In the genomic region with DNA sequence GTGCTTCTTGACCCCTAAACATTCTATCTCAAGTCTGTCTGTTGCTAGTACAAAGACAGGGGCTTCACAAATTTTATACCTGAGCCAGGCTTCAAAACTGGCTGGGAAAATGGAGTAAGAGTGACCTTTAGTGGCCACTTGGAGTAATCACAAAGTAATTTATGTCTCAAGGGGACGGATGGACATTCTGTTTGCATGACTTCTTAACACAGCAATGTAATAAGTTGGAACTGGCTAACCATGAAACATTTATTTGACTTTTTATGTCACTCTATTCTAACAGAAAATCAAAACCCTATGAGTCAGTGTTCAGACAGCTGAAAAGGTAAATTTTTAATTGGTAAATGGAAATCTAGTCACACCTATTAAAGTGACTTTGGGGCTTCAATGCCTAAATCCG, we compare ENCODE assay signal across 8 cellular contexts.
DNase-seq lines count a peak whose midpoint lies in the region; ATAC-seq and TF ChIP-seq lines count a peak whose summit lies in the region.

No MANE protein-coding gene starts in this region.

- no peak overlapping the region for H3K27ac ChIP-seq in PC-3 (ENCODE audit: low read length)
- no peak overlapping the region for H3K27ac ChIP-seq in CD4-positive, alpha-beta memory T cell (ENCODE audit: low read depth, low read length)

- no peaks in the 10 kb centered on the region for H3K9me2 ChIP-seq in PC-3 (replicated peaks; ENCODE audit: low read length)

- H3F3A ChIP-seq in PC-3 (ENCODE audit: low read length, unreplicated experiment) = no peaks in the 10 kb centered on the region

- H3K4me1 ChIP-seq in PC-3 (ENCODE audit: insufficient read depth, low read length) = peaks cover 8% of the 10 kb centered on the region
- no peaks in the 10 kb centered on the region for H3K4me1 ChIP-seq in CD4-positive, alpha-beta memory T cell (ENCODE audit: insufficient read depth, low read length)

- no peak overlapping the region for H3K27ac Mint-ChIP-seq in neural crest cell (ENCODE audit: unreplicated experiment)
- no peak overlapping the region for H3K27ac Mint-ChIP-seq in CD4-positive, alpha-beta memory T cell

- POLR2A ChIA-PET in PC-3 (lab: Charles Lee; ENCODE audit: unreplicated experiment) = no interaction called here
- POLR2A ChIA-PET in CD4-positive, alpha-beta memory T cell (lab: Charles Lee; ENCODE audit: partially characterized antibody) = no interaction called here

- no peaks in the 10 kb centered on the region for H3K79me2 ChIP-seq in PC-3 (ENCODE audit: low read length)

- BruUV-seq in PC-3 (replicated peaks; lab: Mats Ljungman, UMichigan) = no TSS peak

- ATAC-seq in PC-3 (peak; percentile 73), esophagus mucosa (peak; percentile 46)

- no peaks in the 10 kb centered on the region for H3K9me3 Mint-ChIP-seq in neural crest cell
- peaks cover 0 to 2% (median 0%) of the 10 kb centered on the region in 8 donors for H3K9me3 Mint-ChIP-seq in CD4-positive, alpha-beta memory T cell

- peak; percentile 76 for TF ChIP-seq CTCF in PC-3 (conservative IDR thresholded peaks at IDR 0.05; ENCODE audit: low read depth, low read length)
- peak; percentile 90 for TF ChIP-seq CTCF in neural crest cell (conservative IDR thresholded peaks at IDR 0.05)

- peaks cover 19% of the 10 kb centered on the region for H3K4me1 Mint-ChIP-seq in neural crest cell
- no peaks in the 10 kb centered on the region for H3K4me1 Mint-ChIP-seq in CD4-positive, alpha-beta memory T cell

- DNase-seq in SIG-M5 treated with dmso at 0.1 percent for 504 hours (lab: John Stamatoyannopoulos, UW; ENCODE audit: unreplicated experiment) (peak; percentile 37), SIG-M5 (lab: John Stamatoyannopoulos, UW) (no peak), HPDE6-E6E7 (ENCODE audit: extremely low spot score) (peak; percentile 15), PC-3 (peak; percentile 76), neural crest cell (ENCODE audit: low read depth, low spot score) (peak; percentile 16), ecto neural progenitor cell (ENCODE audit: low spot score) (no peak)
- DNase-seq in CD4-positive, alpha-beta memory T cell = no peak

- no peaks in the 10 kb centered on the region for H4K20me1 ChIP-seq in PC-3 (ENCODE audit: low read length)

- H3K36me3 ChIP-seq in PC-3 (ENCODE audit: low read depth, low read length) = no peaks in the 10 kb centered on the region
- H3K36me3 ChIP-seq in CD4-positive, alpha-beta memory T cell (ENCODE audit: insufficient read depth, low read length) = no peaks in the 10 kb centered on the region

- H2AFZ ChIP-seq in PC-3 (ENCODE audit: low read length) = no peak overlapping the region

- H3K4me2 ChIP-seq in PC-3 (ENCODE audit: low read length) = no peak overlapping the region

- no peak overlapping the region for H3K9ac ChIP-seq in PC-3 (ENCODE audit: low read length)

- H3K27me3 ChIP-seq in PC-3 (ENCODE audit: low read length) = no peaks in the 10 kb centered on the region
- no peaks in the 10 kb centered on the region for H3K27me3 ChIP-seq in CD4-positive, alpha-beta memory T cell (ENCODE audit: insufficient read depth, low read length)

- no peak overlapping the region for H3K4me3 ChIP-seq in PC-3 (ENCODE audit: low read length)
- no peak overlapping the region for H3K4me3 ChIP-seq in CD4-positive, alpha-beta memory T cell (ENCODE audit: low read length in 2 of 2)

- H3K36me3 Mint-ChIP-seq in neural crest cell (ENCODE audit: low read depth) = no peaks in the 10 kb centered on the region
- no peaks in the 10 kb centered on the region for H3K36me3 Mint-ChIP-seq in CD4-positive, alpha-beta memory T cell

- intact Hi-C loops in PC-3 (cut with micrococcal nuclease) = loop anchor here (1.0 to 5.0 kb wide), 9 partner anchors 50 to 1010 kb away; no protein-coding TSS in a partner anchor
- intact Hi-C loops in CD4-positive, alpha-beta memory T cell (cut with micrococcal nuclease) = no loop called here

- H3K27me3 Mint-ChIP-seq in neural crest cell (ENCODE audit: low read depth) = no peaks in the 10 kb centered on the region
- no peaks in the 10 kb centered on the region for H3K27me3 Mint-ChIP-seq in CD4-positive, alpha-beta memory T cell

- CTCF ChIA-PET in PC-3 (lab: Charles Lee) = no interaction called here
- CTCF ChIA-PET in CD4-positive, alpha-beta memory T cell (lab: Charles Lee; ENCODE audit: partially characterized antibody) = no interaction called here

- no peaks in the 10 kb centered on the region for H3K9me3 ChIP-seq in PC-3 (ENCODE audit: low read length)
- H3K9me3 ChIP-seq in CD4-positive, alpha-beta memory T cell (ENCODE audit: control insufficient read depth in 1 of 2, low read length in 2 of 2) = no peaks in the 10 kb centered on the region

- no peak overlapping the region for H3K4me3 Mint-ChIP-seq in neural crest cell
- H3K4me3 Mint-ChIP-seq in CD4-positive, alpha-beta memory T cell = no peak overlapping the region

Comparison
In these comparisons a context has a peak if more than half of its experiments do, and no peak if none do; other contexts are left out.
1. DNase-seq: peak in SIG-M5 treated with dmso at 0.1 percent for 504 hours (single experiment), HPDE6-E6E7 (single experiment), PC-3 (single experiment) and neural crest cell (single experiment); none in SIG-M5 (single experiment), CD4-positive, alpha-beta memory T cell (0 of 5) and ecto neural progenitor cell (single experiment).